8 cellular contexts compared by ENCODE assay signal in genomic region chr10:47646686-47647280, GRCh38.
DNase-seq lines count a peak whose midpoint lies in the region; ATAC-seq and TF ChIP-seq lines count a peak whose summit lies in the region.
"Not testable (repeated sequence)": the region's sequence is repeated elsewhere in the genome, so short reads cannot be mapped to it uniquely, and the experiment has no call there.

No MANE protein-coding gene starts in this region.

- H3K9me3 ChIP-seq in CD4-positive, alpha-beta memory T cell (ENCODE audit: control insufficient read depth in 1 of 2, low read length in 2 of 2); testis: not testable (repeated sequence)

- TF ChIP-seq CTCF in nephron progenitor cell (IDR thresholded peaks at IDR 0.05) (peak; percentile 43), testis (IDR thresholded peaks at IDR 0.05) (peak in 1 of 3 experiments; percentile 47)

- H3K27ac ChIP-seq in CD4-positive, alpha-beta memory T cell (ENCODE audit: low read depth, low read length); testis: not testable (repeated sequence)

- not testable (repeated sequence) for TF ChIP-seq POLR2A in testis (IDR thresholded peaks at IDR 0.05)

- not testable (repeated sequence) for H3K27ac Mint-ChIP-seq in CD4-positive, alpha-beta memory T cell; activated naive CD8-positive, alpha-beta T cell treated with anti-CD3 and anti-CD28 coated beads, Interleukin-2, amount 50 U/mL, for 24 hours; effector memory CD8-positive, alpha-beta T cell; nephron progenitor cell

- not testable (repeated sequence) for H3K4me3 Mint-ChIP-seq in CD4-positive, alpha-beta memory T cell; activated naive CD8-positive, alpha-beta T cell treated with anti-CD3 and anti-CD28 coated beads, Interleukin-2, amount 50 U/mL, for 24 hours; effector memory CD8-positive, alpha-beta T cell; nephron progenitor cell

- H3K36me3 Mint-ChIP-seq in CD4-positive, alpha-beta memory T cell; activated naive CD8-positive, alpha-beta T cell treated with anti-CD3 and anti-CD28 coated beads, Interleukin-2, amount 50 U/mL, for 24 hours (ENCODE audit: low read depth); effector memory CD8-positive, alpha-beta T cell (ENCODE audit: insufficient read depth); nephron progenitor cell (ENCODE audit: low read depth): not testable (repeated sequence)

- H3K27me3 Mint-ChIP-seq in CD4-positive, alpha-beta memory T cell; activated naive CD8-positive, alpha-beta T cell treated with anti-CD3 and anti-CD28 coated beads, Interleukin-2, amount 50 U/mL, for 24 hours; effector memory CD8-positive, alpha-beta T cell; nephron progenitor cell (ENCODE audit: low read depth, poor library complexity): not testable (repeated sequence)

- WGBS in testis, 2 donors = 13 to 18% methylated on average over 2 of the region's 2 CpGs

- CTCF ChIA-PET in CD4-positive, alpha-beta memory T cell (lab: Charles Lee; ENCODE audit: partially characterized antibody) = not testable (repeated sequence)

- not testable (repeated sequence) for H3K4me1 ChIP-seq in CD4-positive, alpha-beta memory T cell (ENCODE audit: insufficient read depth, low read length); testis

- peak in 4 of 5 donors; percentile 18 to 43 (median 28) for DNase-seq in CD4-positive, alpha-beta memory T cell
- DNase-seq in HCEC 1CT (peak; percentile 61), SK-MEL-5 (ENCODE audit: low read depth, low spot score) (peak; percentile 22), nephron progenitor cell (peak; percentile 1), testis (peak; percentile 15)
- DNase-seq in activated naive CD8-positive, alpha-beta T cell treated with anti-CD3 and anti-CD28 coated beads, Interleukin-2, amount 50 U/mL, for 24 hours = peak; percentile 14
- peak in 2 of 3 experiments; percentile 1 to 4 for DNase-seq in effector memory CD8-positive, alpha-beta T cell
- not testable (repeated sequence) for DNase-seq in left ventricle myocardium superior

- not testable (repeated sequence) for H3K27me3 ChIP-seq in CD4-positive, alpha-beta memory T cell (ENCODE audit: insufficient read depth, low read length); testis

- not testable (repeated sequence) for H3K36me3 ChIP-seq in CD4-positive, alpha-beta memory T cell (ENCODE audit: insufficient read depth, low read length); testis (ENCODE audit: low read depth, missing control alignments)

- H3K4me3 ChIP-seq in CD4-positive, alpha-beta memory T cell (ENCODE audit: low read length in 2 of 2); testis: not testable (repeated sequence)

- intact Hi-C loops in CD4-positive, alpha-beta memory T cell (cut with micrococcal nuclease); left ventricle myocardium superior (cut with micrococcal nuclease); testis (cut with DNase I; ENCODE audit: low total_unique reads): not testable (repeated sequence)

- H3K9me3 Mint-ChIP-seq in CD4-positive, alpha-beta memory T cell; activated naive CD8-positive, alpha-beta T cell treated with anti-CD3 and anti-CD28 coated beads, Interleukin-2, amount 50 U/mL, for 24 hours; effector memory CD8-positive, alpha-beta T cell; nephron progenitor cell: not testable (repeated sequence)

- H3K4me1 Mint-ChIP-seq in CD4-positive, alpha-beta memory T cell; activated naive CD8-positive, alpha-beta T cell treated with anti-CD3 and anti-CD28 coated beads, Interleukin-2, amount 50 U/mL, for 24 hours; effector memory CD8-positive, alpha-beta T cell (ENCODE audit: low read depth in 2 of 2); nephron progenitor cell: not testable (repeated sequence)

- ATAC-seq in activated naive CD8-positive, alpha-beta T cell treated with anti-CD3 and anti-CD28 coated beads, Interleukin-2, amount 50 U/mL, for 24 hours = peak; percentile 40
- not testable (repeated sequence) for ATAC-seq in effector memory CD8-positive, alpha-beta T cell (replicated peaks)
- ATAC-seq in left ventricle myocardium superior = peak; percentile 27

- POLR2A ChIA-PET in CD4-positive, alpha-beta memory T cell (lab: Charles Lee; ENCODE audit: partially characterized antibody) = not testable (repeated sequence)

- in situ Hi-C loops in SK-MEL-5 (cut with HindIII; ENCODE audit: low pct_unique_long_range_greater_than_20kb, low sequenced_read_pairs) = not testable (repeated sequence)
